Comparison of ENCODE assay signal across 13 cellular contexts in genomic region chr6:14728396-14729024, GRCh38.
DNase-seq lines count a peak whose midpoint lies in the region; ATAC-seq and TF ChIP-seq lines count a peak whose summit lies in the region.
"Had no signal": no experiment of that assay in that cellular context is flagged by ENCODE, and none has a peak within 500 bp of the region (broad histone marks: within the 10 kb centered on the region; RNA-seq: fewer than 3 reads in every experiment).

No MANE protein-coding gene starts in this region.

- DNase-seq in DMS 273 (lab: John Stamatoyannopoulos, UW; ENCODE audit: unreplicated experiment) (peak; percentile 13), DMS 273 treated with DMSO at 0.1 percent for 48 hours (lab: John Stamatoyannopoulos, UW) (no peak), RPMI7951 (ENCODE audit: low read depth) (peak; percentile 82), hepatic stellate cell (ENCODE audit: low spot score) (no peak), DMS153 treated with DMSO at 0.1 percent for 48 hours (lab: John Stamatoyannopoulos, UW; ENCODE audit: unreplicated experiment) (no peak)
- DNase-seq: NCI-H510A treated with DMSO at 0.1 percent for 48 hours had no signal

- H3K9me3 ChIP-seq in gastroesophageal sphincter (no peaks in the 10 kb centered on the region), skeletal muscle tissue (ENCODE audit: control insufficient read depth in 3 of 3, low read length in 3 of 3) (no peaks in the 10 kb centered on the region)
- H3K9me3 ChIP-seq: thoracic aorta had no signal

- TF ChIP-seq CTCF in gastroesophageal sphincter (IDR thresholded peaks at IDR 0.05) = no peak

- H3K36me3 ChIP-seq in gastroesophageal sphincter (no peaks in the 10 kb centered on the region), skeletal muscle tissue (ENCODE audit: control insufficient read depth in 3 of 3, insufficient read depth in 3 of 3, low read length in 3 of 3) (no peaks in the 10 kb centered on the region)
- H3K36me3 ChIP-seq: thoracic aorta had no signal

- H3K27ac ChIP-seq in gastroesophageal sphincter (peak overlapping the region in 2 of 4 donors; percentile 36 to 38), skeletal muscle tissue (ENCODE audit: low read depth, low read length) (peak overlapping the region; percentile 46)
- H3K27ac ChIP-seq: 22Rv1, parathyroid adenoma, thoracic aorta had no signal

- TF ChIP-seq POLR2A in gastroesophageal sphincter (IDR thresholded peaks at IDR 0.05) = no peak

- 80 to 85% methylated on average over 3 of the region's 10 CpGs for WGBS in gastroesophageal sphincter (ENCODE audit: low coverage in 1 of 2), 2 donors

- H3K4me1 ChIP-seq in gastroesophageal sphincter (peaks cover 0 to 6% (median 0%) of the 10 kb centered on the region in 3 donors), skeletal muscle tissue (ENCODE audit: control insufficient read depth in 3 of 3, insufficient read depth in 3 of 3, low read length in 3 of 3) (peaks cover 0 to 3% (median 0%) of the 10 kb centered on the region in 3 donors)
- H3K4me1 ChIP-seq: parathyroid adenoma had no signal

- ATAC-seq in gastroesophageal sphincter (peak; percentile 34), HG03457 (IDR thresholded peaks at IDR 0.05; ENCODE audit: unreplicated experiment) (no peak)
- ATAC-seq: esophagus mucosa had no signal

- H3K4me3 ChIP-seq in gastroesophageal sphincter = no peak overlapping the region
- no peak overlapping the region for H3K4me3 ChIP-seq in skeletal muscle tissue (ENCODE audit: low read length in 3 of 3)
- H3K4me3 ChIP-seq: thoracic aorta had no signal

- H3K9ac ChIP-seq in skeletal muscle tissue (ENCODE audit: low read depth in 1 of 3, low read length in 3 of 3) = no peak overlapping the region
- H3K9ac ChIP-seq: parathyroid adenoma had no signal

- no peaks in the 10 kb centered on the region for H3K27me3 ChIP-seq in gastroesophageal sphincter
- no peaks in the 10 kb centered on the region for H3K27me3 ChIP-seq in skeletal muscle tissue (ENCODE audit: control insufficient read depth in 3 of 3, insufficient read depth in 3 of 3, low read length in 3 of 3)

- TF ChIP-seq EP300 in gastroesophageal sphincter (IDR thresholded peaks at IDR 0.05) = no peak

Comparison
In these comparisons a context has a peak if more than half of its experiments do, and no peak if none do; other contexts are left out.
1. DNase-seq: peak in DMS 273 (single experiment) and RPMI7951 (single experiment); none in DMS 273 treated with DMSO at 0.1 percent for 48 hours (single experiment), hepatic stellate cell (single experiment) and DMS153 treated with DMSO at 0.1 percent for 48 hours (single experiment).